17 cellular contexts compared by ENCODE assay signal in genomic region chr2:68420254-68420910, GRCh38. TPM values are rescaled to one million over a fixed set of nuclear protein-coding genes. Genes with fewer than 3 reads are reported as not detected.
A peak's percentile ranks its signal among the peaks of the same experiment; 100 is the strongest.
DNase-seq lines count a peak whose midpoint lies in the region; ATAC-seq and TF ChIP-seq lines count a peak whose summit lies in the region.
"Had no signal": no experiment of that assay in that cellular context is flagged by ENCODE, and none has a peak within 500 bp of the region (broad histone marks: within the 10 kb centered on the region; RNA-seq: fewer than 3 reads in every experiment).

No MANE protein-coding gene starts in this region.

- H3K27me3 ChIP-seq in Caco-2 (replicated peaks; ENCODE audit: control insufficient read depth, insufficient read depth, low read length) = no peaks in the 10 kb centered on the region; the same call in 1 of the 2 replicates
- H3K27me3 ChIP-seq: ascending aorta had no signal

- DNase-seq in activated T-cell treated with anti-CD3 and anti-CD28 coated beads, Interleukin-2, amount 50 U/mL, for 72 hours = peak; percentile 10 to 12
- DNase-seq in activated T-cell treated with anti-CD3 and anti-CD28 coated beads, Interleukin-2, amount 50 U/mL, for 24 hours = no peak
- DNase-seq in NB4 (ENCODE audit: low read depth) = peak; percentile 94
- peak; percentile 50 for DNase-seq in amniotic epithelial cell (ENCODE audit: low read depth)
- DNase-seq in T-cell = no peak
- DNase-seq in Caco-2 = no peak
- no peak for DNase-seq in stimulated activated CD4-positive, alpha-beta T cell treated with anti-CD3 and anti-CD28 coated beads, Interleukin-4, amount 100 ng/mL, for 4 hours
- DNase-seq: ACHN; activated CD4-positive, alpha-beta memory T cell treated with anti-CD3 and anti-CD28 coated beads for 36 hours; HCEC 1CT; MM.1S; NCI-H345; RPMI8226; T-helper 2 cell had no signal

- no peak overlapping the region for H3K27ac Mint-ChIP-seq in activated T-cell treated with anti-CD3 and anti-CD28 coated beads, Interleukin-2, amount 50 U/mL, for 72 hours
- no peak overlapping the region for H3K27ac Mint-ChIP-seq in activated T-cell treated with anti-CD3 and anti-CD28 coated beads, Interleukin-2, amount 50 U/mL, for 24 hours
- H3K27ac Mint-ChIP-seq in stimulated activated memory B cell treated with anti-CD40 and anti-IgM and Interleukin-4, amounts not matched to agents 10 μg/mL and 1 μg/mL and 100 μg/mL, for 72 hours = peak overlapping the region; percentile 9
- H3K27ac Mint-ChIP-seq in T-cell (no peak overlapping the region), Caco-2 (ENCODE audit: unreplicated experiment) (no peak overlapping the region)
- H3K27ac Mint-ChIP-seq: activated CD4-positive, alpha-beta memory T cell treated with anti-CD3 and anti-CD28 coated beads for 36 hours had no signal

- no peaks in the 10 kb centered on the region for H3K36me3 ChIP-seq in Caco-2 (ENCODE audit: control insufficient read depth, insufficient read depth, low read length)
- H3K36me3 ChIP-seq: ascending aorta had no signal

- CTCF ChIA-PET in T-cell (lab: Charles Lee) (interaction anchor here in 1 of 2 donors (1.0 kb wide), 1 partner anchor 21 kb away, joined by 3 read pairs; no protein-coding TSS in a partner anchor), Caco-2 (lab: Charles Lee) (no interaction called here)

- intact Hi-C loops in Caco-2 (cut with micrococcal nuclease; ENCODE audit: unreplicated experiment) = no loop called here

- TF ChIP-seq CTCF in NB4 (IDR thresholded peaks at IDR 0.05; ENCODE audit: low read depth, low read length) (no peak), Caco-2 (IDR thresholded peaks at IDR 0.05; ENCODE audit: insufficient read depth in 1 of 2, low read depth in 1 of 2, low read length in 1 of 2, severe bottlenecking in 1 of 2, unreplicated experiment in 1 of 2) (no peak)

- H3K36me3 Mint-ChIP-seq in activated T-cell treated with anti-CD3 and anti-CD28 coated beads, Interleukin-2, amount 50 U/mL, for 72 hours (ENCODE audit: insufficient read depth in 2 of 2) = peaks cover 0 to 5% of the 10 kb centered on the region in 2 donors
- H3K36me3 Mint-ChIP-seq in activated T-cell treated with anti-CD3 and anti-CD28 coated beads, Interleukin-2, amount 50 U/mL, for 24 hours (ENCODE audit: low read depth) = no peaks in the 10 kb centered on the region
- no peaks in the 10 kb centered on the region for H3K36me3 Mint-ChIP-seq in stimulated activated memory B cell treated with anti-CD40 and anti-IgM and Interleukin-4, amounts not matched to agents 10 μg/mL and 1 μg/mL and 100 μg/mL, for 72 hours
- H3K36me3 Mint-ChIP-seq in T-cell (no peaks in the 10 kb centered on the region), Caco-2 (ENCODE audit: insufficient read depth, unreplicated experiment) (no peaks in the 10 kb centered on the region)
- H3K36me3 Mint-ChIP-seq: activated CD4-positive, alpha-beta memory T cell treated with anti-CD3 and anti-CD28 coated beads for 36 hours had no signal

- no TSS peak for BruUV-seq in Caco-2 (replicated peaks; lab: Mats Ljungman, UMichigan)

- POLR2A ChIA-PET in T-cell (lab: Charles Lee) = no interaction called here
- POLR2A ChIA-PET in Caco-2 (lab: Charles Lee) = no interaction called here

- H3K4me3 ChIP-seq in NB4 (ENCODE audit: low read depth, low read length) (no peak overlapping the region), Caco-2 (ENCODE audit: low read depth, low read length) (no peak overlapping the region)
- H3K4me3 ChIP-seq: ascending aorta, skin epidermis had no signal

- H3K9me3 ChIP-seq in Caco-2 = no peaks in the 10 kb centered on the region
- H3K9me3 ChIP-seq: ascending aorta had no signal

- no peaks in the 10 kb centered on the region for H3K4me1 ChIP-seq in Caco-2
- H3K4me1 ChIP-seq: ascending aorta had no signal

- peaks cover 12% of the 10 kb centered on the region for H3K27me3 Mint-ChIP-seq in activated T-cell treated with anti-CD3 and anti-CD28 coated beads, Interleukin-2, amount 50 U/mL, for 72 hours (ENCODE audit: low read depth)
- no peaks in the 10 kb centered on the region for H3K27me3 Mint-ChIP-seq in activated T-cell treated with anti-CD3 and anti-CD28 coated beads, Interleukin-2, amount 50 U/mL, for 24 hours
- H3K27me3 Mint-ChIP-seq in stimulated activated memory B cell treated with anti-CD40 and anti-IgM and Interleukin-4, amounts not matched to agents 10 μg/mL and 1 μg/mL and 100 μg/mL, for 72 hours = no peaks in the 10 kb centered on the region
- H3K27me3 Mint-ChIP-seq in T-cell (peaks cover 0 to 2% of the 10 kb centered on the region in 2 donors), Caco-2 (ENCODE audit: insufficient read depth, unreplicated experiment) (peaks cover 9% of the 10 kb centered on the region)

- H3K4me3 Mint-ChIP-seq in activated T-cell treated with anti-CD3 and anti-CD28 coated beads, Interleukin-2, amount 50 U/mL, for 72 hours = no peak overlapping the region
- H3K4me3 Mint-ChIP-seq in activated T-cell treated with anti-CD3 and anti-CD28 coated beads, Interleukin-2, amount 50 U/mL, for 24 hours = no peak overlapping the region
- no peak overlapping the region for H3K4me3 Mint-ChIP-seq in stimulated activated memory B cell treated with anti-CD40 and anti-IgM and Interleukin-4, amounts not matched to agents 10 μg/mL and 1 μg/mL and 100 μg/mL, for 72 hours
- H3K4me3 Mint-ChIP-seq in T-cell = no peak overlapping the region
- H3K4me3 Mint-ChIP-seq in Caco-2 (ENCODE audit: unreplicated experiment) = no peak overlapping the region
- H3K4me3 Mint-ChIP-seq: activated CD4-positive, alpha-beta memory T cell treated with anti-CD3 and anti-CD28 coated beads for 36 hours had no signal

- ATAC-seq in activated T-cell treated with anti-CD3 and anti-CD28 coated beads, Interleukin-2, amount 50 U/mL, for 72 hours (replicated peaks in 1 of 2) = peak in 1 of 2 donors; percentile 12
- no peak for ATAC-seq in stimulated activated memory B cell treated with anti-CD40 and anti-IgM and Interleukin-4, amounts not matched to agents 10 μg/mL and 1 μg/mL and 100 μg/mL, for 72 hours
- no peak for ATAC-seq in T-cell (replicated peaks in 1 of 4)

- H3K4me1 Mint-ChIP-seq in activated T-cell treated with anti-CD3 and anti-CD28 coated beads, Interleukin-2, amount 50 U/mL, for 72 hours (ENCODE audit: low read depth) = peaks cover 22% of the 10 kb centered on the region
- peaks cover 2% of the 10 kb centered on the region for H3K4me1 Mint-ChIP-seq in activated T-cell treated with anti-CD3 and anti-CD28 coated beads, Interleukin-2, amount 50 U/mL, for 24 hours (ENCODE audit: low read depth)
- H3K4me1 Mint-ChIP-seq in stimulated activated memory B cell treated with anti-CD40 and anti-IgM and Interleukin-4, amounts not matched to agents 10 μg/mL and 1 μg/mL and 100 μg/mL, for 72 hours = peaks cover 60% of the 10 kb centered on the region
- H3K4me1 Mint-ChIP-seq in T-cell = peaks cover 0 to 37% (median 9%) of the 10 kb centered on the region in 3 donors
- no peaks in the 10 kb centered on the region for H3K4me1 Mint-ChIP-seq in Caco-2 (ENCODE audit: low read depth, unreplicated experiment)

- no peak for TF ChIP-seq POLR2A in NB4 (IDR thresholded peaks at IDR 0.05; ENCODE audit: extremely low read depth, insufficient read length)

- no peaks in the 10 kb centered on the region for H3K9me3 Mint-ChIP-seq in activated T-cell treated with anti-CD3 and anti-CD28 coated beads, Interleukin-2, amount 50 U/mL, for 72 hours
- no peaks in the 10 kb centered on the region for H3K9me3 Mint-ChIP-seq in activated T-cell treated with anti-CD3 and anti-CD28 coated beads, Interleukin-2, amount 50 U/mL, for 24 hours
- no peaks in the 10 kb centered on the region for H3K9me3 Mint-ChIP-seq in stimulated activated memory B cell treated with anti-CD40 and anti-IgM and Interleukin-4, amounts not matched to agents 10 μg/mL and 1 μg/mL and 100 μg/mL, for 72 hours
- H3K9me3 Mint-ChIP-seq in T-cell (no peaks in the 10 kb centered on the region), Caco-2 (ENCODE audit: unreplicated experiment) (no peaks in the 10 kb centered on the region)
- H3K9me3 Mint-ChIP-seq: activated CD4-positive, alpha-beta memory T cell treated with anti-CD3 and anti-CD28 coated beads for 36 hours had no signal

RNA-seq across cellular contexts. Expression of gene FBXO48, which starts 46.7 kb away (rescaled TPM):
- total RNA-seq in activated T-cell treated with anti-CD3 and anti-CD28 coated beads, Interleukin-2, amount 50 U/mL, for 72 hours = 1 to 10 TPM; 3.2 to 3.7 TPM
- total RNA-seq in T-cell (1 to 10 TPM; 1.8 to 4.5 (median 4.5) TPM), Caco-2 (2022) (1.1 and 1.2 TPM in 2 replicates)

RNA-seq across cellular contexts. Expression of gene APLF, which starts 47.0 kb away (rescaled TPM):
- 1 to 10 TPM; 5.5 to 5.7 TPM for total RNA-seq in activated T-cell treated with anti-CD3 and anti-CD28 coated beads, Interleukin-2, amount 50 U/mL, for 72 hours
- total RNA-seq in T-cell = 1 to 10 TPM; 4.3 to 6.1 (median 5.1) TPM
- 3.9 and 4.0 TPM in 2 replicates for total RNA-seq in Caco-2 (2022)

RNA-seq across cellular contexts. Expression of gene PLEK, which starts 55.3 kb away (rescaled TPM):
- 1 to 10 TPM; 2.4 to 5.6 TPM for total RNA-seq in activated T-cell treated with anti-CD3 and anti-CD28 coated beads, Interleukin-2, amount 50 U/mL, for 72 hours
- 10 to 100 TPM in 4 of 5 donors, 1 to 10 TPM in 1; 5.1 to 28.4 (median 13.6) TPM for total RNA-seq in T-cell
- not detected in 2 replicates for total RNA-seq in Caco-2 (2022)

Comparison
In these comparisons a context has a peak if more than half of its experiments do, and no peak if none do; other contexts are left out.
1. DNase-seq: peak in activated T-cell treated with anti-CD3 and anti-CD28 coated beads, Interleukin-2, amount 50 U/mL, for 72 hours (2 of 2), NB4 (single experiment) and amniotic epithelial cell (single experiment); none in activated T-cell treated with anti-CD3 and anti-CD28 coated beads, Interleukin-2, amount 50 U/mL, for 24 hours (single experiment), T-cell (0 of 34), Caco-2 (0 of 2) and stimulated activated CD4-positive, alpha-beta T cell treated with anti-CD3 and anti-CD28 coated beads, Interleukin-4, amount 100 ng/mL, for 4 hours (0 of 2).